ENCODE assay signal across 8 cellular contexts in genomic region chr11:85854212-85854556, GRCh38. TPM values are rescaled to one million over a fixed set of nuclear protein-coding genes. Genes with fewer than 3 reads are reported as not detected.
DNase-seq lines count a peak whose midpoint lies in the region; ATAC-seq, FAIRE-seq and TF ChIP-seq lines count a peak whose summit lies in the region.

No MANE protein-coding gene starts in this region.

- intact Hi-C loops in right cardiac atrium (cut with DNase I): loop anchor here in 1 of 4 donors (10.0 kb wide), 1 partner anchor 441 kb away; no protein-coding TSS in a partner anchor

- no peak for ATAC-seq in WTC11
- no peak for ATAC-seq in right cardiac atrium
- no peak for ATAC-seq in HG03039 (IDR thresholded peaks at IDR 0.05; ENCODE audit: unreplicated experiment)

- FAIRE-seq in small intestine (lab: Jason Lieb, UNC): no peak

- peaks cover 27% of the 10 kb centered on the region for H3K36me3 Mint-ChIP-seq in WTC11

- H3K27ac Mint-ChIP-seq in WTC11: no peak overlapping the region; the same call in 1 of the 2 replicates

- H3K4me1 Mint-ChIP-seq in WTC11: peaks cover 11% of the 10 kb centered on the region

- no peaks in the 10 kb centered on the region for H3K36me3 ChIP-seq in small intestine (ENCODE audit: control insufficient read depth in 2 of 2, insufficient read depth in 2 of 2, low read length in 2 of 2)

- H3K9me3 Mint-ChIP-seq in WTC11: peaks cover 16% of the 10 kb centered on the region

- H3K27ac ChIP-seq in right cardiac atrium (ENCODE audit: low read length) (peak overlapping the region; percentile 68), small intestine (ENCODE audit: low read depth in 1 of 2, low read length in 1 of 2) (peak overlapping the region; percentile 52 to 88)

- TF ChIP-seq CTCF in HFF-Myc (IDR thresholded peaks at IDR 0.05; ENCODE audit: low read depth, low read length, missing control alignments): no peak
- no peak for TF ChIP-seq CTCF in WTC11 (IDR thresholded peaks at IDR 0.05)

- peak overlapping the region; percentile 76 for H3K4me3 Mint-ChIP-seq in WTC11

- no peaks in the 10 kb centered on the region for H3K9me3 ChIP-seq in right cardiac atrium (ENCODE audit: control insufficient read depth, low read length)
- H3K9me3 ChIP-seq in small intestine (ENCODE audit: control insufficient read depth, low read depth): no peaks in the 10 kb centered on the region

- peaks cover 3% of the 10 kb centered on the region for H3K4me1 ChIP-seq in right cardiac atrium (ENCODE audit: control insufficient read depth, insufficient read depth, low read length)
- H3K4me1 ChIP-seq in small intestine (ENCODE audit: control insufficient read depth in 2 of 2, insufficient read depth in 1 of 2, low read depth in 1 of 2, low read length in 1 of 2): no peaks in the 10 kb centered on the region

- peaks cover 5% of the 10 kb centered on the region for H3K27me3 Mint-ChIP-seq in WTC11 (ENCODE audit: low read depth)

- DNase-seq in HFF-Myc (ENCODE audit: extremely low read depth, low read depth) (no peak), WTC11 (ENCODE audit: low spot score) (no peak), right cardiac atrium (no peak), small intestine (no peak), GDM1 (lab: John Stamatoyannopoulos, UW) (no peak), medulla oblongata (ENCODE audit: extremely low spot score) (no peak)
- DNase-seq in activated CD8-positive, alpha-beta memory T cell treated with anti-CD3 and anti-CD28 coated beads for 24 hours: no peak

- H3K4me3 ChIP-seq in HFF-Myc (replicated peaks; ENCODE audit: low read depth, low read length) (peak overlapping the region; percentile 56), right cardiac atrium (ENCODE audit: low read length) (peak overlapping the region; percentile 44), small intestine (ENCODE audit: low read depth in 1 of 2, low read length in 2 of 2) (peak overlapping the region; percentile 26 to 47)

- CTCF ChIA-PET in WTC11 (lab: Charles Lee): interaction anchor here (0.6 to 2.2 kb wide), 34 partner anchors 11 to 805 kb away, joined by 3 to 27 read pairs (median 5); no protein-coding TSS in a partner anchor

- H3K27me3 ChIP-seq in right cardiac atrium (ENCODE audit: control insufficient read depth, insufficient read depth) (no peaks in the 10 kb centered on the region), small intestine (ENCODE audit: control insufficient read depth in 2 of 2, insufficient read depth in 2 of 2, low read length in 2 of 2) (no peaks in the 10 kb centered on the region)

- 22% methylated on average over 7 of the region's 7 CpGs for WGBS in right cardiac atrium
- 30 to 51% (median 48%) methylated on average over 7 of the region's 7 CpGs for WGBS in small intestine, 3 donors

- POLR2A ChIA-PET in WTC11 (lab: Charles Lee): interaction anchor here (0.7 to 1.4 kb wide), 4 partner anchors 69 to 991 kb away, joined by 3 to 5 read pairs (median 4); partner anchors contain the start of gene CREBZF

TF ChIP-seq in WTC11, 78 proteins besides CTCF, POLR2A, EP300 and RAD21:
- no peak for TF ChIP-seq ZNF121 (CRISPR knock-in tag; IDR thresholded peaks at IDR 0.05)
- TF ChIP-seq OVOL2 (CRISPR knock-in tag; IDR thresholded peaks at IDR 0.05; ENCODE audit: borderline replicate concordance): no peak
- no peak for TF ChIP-seq SMAD3 (CRISPR knock-in tag; IDR thresholded peaks at IDR 0.05; ENCODE audit: borderline replicate concordance)
- no peak for TF ChIP-seq GRHL2 (CRISPR knock-in tag; IDR thresholded peaks at IDR 0.05; ENCODE audit: insufficient replicate concordance, severe bottlenecking)
- no peak for TF ChIP-seq HMGA2 (CRISPR knock-in tag; IDR thresholded peaks at IDR 0.05)
- no peak for TF ChIP-seq PREB (CRISPR knock-in tag; IDR thresholded peaks at IDR 0.05; ENCODE audit: borderline replicate concordance)
- TF ChIP-seq ARID4B (CRISPR knock-in tag; IDR thresholded peaks at IDR 0.05; ENCODE audit: borderline replicate concordance): no peak
- TF ChIP-seq SP1 (CRISPR knock-in tag; conservative IDR thresholded peaks at IDR 0.05): no peak
- TF ChIP-seq ZBTB43 (CRISPR knock-in tag; IDR thresholded peaks at IDR 0.05): no peak
- TF ChIP-seq CREB1 (CRISPR knock-in tag; IDR thresholded peaks at IDR 0.05): no peak

RNA-seq across cellular contexts. Expression of gene CCDC83, which starts 1.0 kb away (rescaled TPM):
- total RNA-seq in WTC11 (2021) (not detected in 3 replicates), right cardiac atrium (not detected)
- polyA plus RNA-seq in right cardiac atrium (not detected), small intestine (not detected)

RNA-seq across cellular contexts. Expression of gene SYTL2, which starts 43.2 kb away (rescaled TPM):
- total RNA-seq in WTC11 (2021) (4.3 to 7.1 TPM (median 6.5 TPM) in 3 replicates), right cardiac atrium (1 to 10 TPM; 4.3 to 7.3 (median 6.3) TPM)
- polyA plus RNA-seq in right cardiac atrium (5.1 TPM), small intestine (10 to 100 TPM; 12.9 to 17.7 (median 14.3) TPM)
